ENCODE assay signal across 9 cellular contexts in the genomic region with DNA sequence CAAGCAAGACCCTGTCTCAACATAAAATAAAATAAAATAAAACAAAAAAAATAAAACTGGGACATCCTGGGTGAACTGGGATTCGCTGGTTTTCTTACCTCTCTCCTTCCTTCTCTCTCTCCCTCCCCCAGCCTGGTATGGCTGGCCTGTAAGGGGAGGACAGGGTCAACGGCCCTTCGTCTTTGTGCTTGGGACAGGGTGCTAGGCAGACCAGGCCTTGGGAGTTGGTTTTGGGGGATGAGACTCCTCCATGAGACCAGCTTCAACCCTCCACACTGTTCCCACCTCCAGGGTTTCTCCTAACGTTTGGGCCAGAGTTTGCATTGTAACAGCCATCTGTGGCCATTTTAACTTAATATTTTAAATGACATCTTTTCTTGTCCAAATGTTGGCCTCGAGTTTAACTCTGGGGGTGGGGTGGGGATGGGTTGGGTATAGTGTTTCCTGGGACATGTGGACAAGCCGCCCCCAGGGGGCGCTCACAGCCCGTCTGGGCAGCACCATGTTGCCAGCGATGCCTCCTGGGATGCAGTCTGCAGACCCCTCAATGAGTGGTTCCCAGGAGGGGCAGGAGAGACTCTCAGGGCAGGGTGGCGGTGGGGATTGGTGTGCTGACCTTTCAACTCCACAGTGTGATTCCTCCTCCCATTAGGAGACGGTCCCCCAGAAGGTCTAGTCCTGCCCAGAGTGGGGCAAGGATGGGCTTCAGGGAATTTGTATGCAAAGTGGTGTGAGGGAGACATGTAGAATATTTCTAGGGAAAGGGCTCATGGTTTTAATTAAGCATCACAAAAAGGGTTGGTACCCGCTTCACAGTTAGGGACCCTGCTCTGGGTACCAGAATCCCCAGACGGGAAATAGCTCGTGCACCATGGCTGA. TPM values are rescaled to one million over a fixed set of nuclear protein-coding genes. Genes with fewer than 3 reads are reported as not detected.
A peak's percentile ranks its signal among the peaks of the same experiment; 100 is the strongest.
DNase-seq lines count a peak whose midpoint lies in the region; ATAC-seq and TF ChIP-seq lines count a peak whose summit lies in the region.
"Had no signal": no experiment of that assay in that cellular context is flagged by ENCODE, and none has a peak within 500 bp of the region (broad histone marks: within the 10 kb centered on the region; RNA-seq: fewer than 3 reads in every experiment).

No MANE protein-coding gene starts in this region.

- peak overlapping the region; percentile 44; the same call in 1 of the 2 replicates for H2AFZ ChIP-seq in KMS-11 (ENCODE audit: low read depth)

- H3K27ac Mint-ChIP-seq in T-cell: no peak overlapping the region
- no peak overlapping the region for H3K27ac Mint-ChIP-seq in activated naive CD8-positive, alpha-beta T cell treated with anti-CD3 and anti-CD28 coated beads, Interleukin-2, amount 50 U/mL, for 24 hours
- H3K27ac Mint-ChIP-seq: activated naive CD8-positive, alpha-beta T cell had no signal

- no peak overlapping the region for H3K4me3 Mint-ChIP-seq in T-cell
- no peak overlapping the region for H3K4me3 Mint-ChIP-seq in activated naive CD8-positive, alpha-beta T cell treated with anti-CD3 and anti-CD28 coated beads, Interleukin-2, amount 50 U/mL, for 24 hours
- H3K4me3 Mint-ChIP-seq: activated naive CD8-positive, alpha-beta T cell had no signal

- H3K9ac ChIP-seq in KMS-11: no peak overlapping the region

- ATAC-seq in T-cell (replicated peaks in 1 of 4) (peak; percentile 59 to 70 (median 66)), right cardiac atrium (peak; percentile 89 to 90), HG02759 (IDR thresholded peaks at IDR 0.05; ENCODE audit: unreplicated experiment) (no peak), HG03460 (IDR thresholded peaks at IDR 0.05; ENCODE audit: unreplicated experiment) (no peak)
- ATAC-seq in activated naive CD8-positive, alpha-beta T cell treated with anti-CD3 and anti-CD28 coated beads, Interleukin-2, amount 50 U/mL, for 24 hours: peak; percentile 74

- no peak overlapping the region for H3K4me2 ChIP-seq in KMS-11

- CTCF ChIA-PET in T-cell (lab: Charles Lee): interaction anchor here (0.6 to 0.9 kb wide), 3 partner anchors 112 to 1022 kb away, joined by 3 to 4 read pairs (median 3); no protein-coding TSS in a partner anchor

- POLR2A ChIA-PET in T-cell (lab: Charles Lee): no interaction called here

- H3K36me3 Mint-ChIP-seq in T-cell: no peaks in the 10 kb centered on the region
- H3K36me3 Mint-ChIP-seq in activated naive CD8-positive, alpha-beta T cell treated with anti-CD3 and anti-CD28 coated beads, Interleukin-2, amount 50 U/mL, for 24 hours (ENCODE audit: low read depth): no peaks in the 10 kb centered on the region
- H3K36me3 Mint-ChIP-seq: activated naive CD8-positive, alpha-beta T cell had no signal

- no peaks in the 10 kb centered on the region for H3K9me3 ChIP-seq in right cardiac atrium (ENCODE audit: control insufficient read depth, low read length)

- no peak overlapping the region for H3K4me3 ChIP-seq in KMS-11 (IDR thresholded peaks at IDR 0.05; ENCODE audit: insufficient read depth, low read depth, low read length)
- no peak overlapping the region for H3K4me3 ChIP-seq in right cardiac atrium (ENCODE audit: low read length)

- no peaks in the 10 kb centered on the region for H4K20me1 ChIP-seq in KMS-11 (ENCODE audit: insufficient read depth)

- H3K27me3 ChIP-seq in KMS-11 (ENCODE audit: insufficient read depth, low read depth) (no peaks in the 10 kb centered on the region), right cardiac atrium (ENCODE audit: control insufficient read depth, insufficient read depth) (no peaks in the 10 kb centered on the region)

- WGBS in right cardiac atrium: 44% methylated on average over 14 of the region's 14 CpGs

- DNase-seq in DMS53 (lab: John Stamatoyannopoulos, UW) (peak; percentile 69), T-cell (peak; percentile 12 to 65 (median 48)), right cardiac atrium (peak; percentile 75 to 93 (median 90))
- DNase-seq in activated naive CD8-positive, alpha-beta T cell treated with anti-CD3 and anti-CD28 coated beads, Interleukin-2, amount 50 U/mL, for 24 hours: peak; percentile 72
- peak; percentile 34 to 55 for DNase-seq in stimulated activated CD4-positive, alpha-beta T cell treated with anti-CD3 and anti-CD28 coated beads, Interleukin-15, amount 100 ng/mL, for 1 hour (ENCODE audit: low read depth in 1 of 2, low spot score in 1 of 2)

- H3K9me3 Mint-ChIP-seq in T-cell: no peaks in the 10 kb centered on the region
- no peaks in the 10 kb centered on the region for H3K9me3 Mint-ChIP-seq in activated naive CD8-positive, alpha-beta T cell treated with anti-CD3 and anti-CD28 coated beads, Interleukin-2, amount 50 U/mL, for 24 hours

- peaks cover under 1 to 2% (median 1%) of the 10 kb centered on the region in 3 donors for H3K4me1 Mint-ChIP-seq in T-cell
- H3K4me1 Mint-ChIP-seq in activated naive CD8-positive, alpha-beta T cell treated with anti-CD3 and anti-CD28 coated beads, Interleukin-2, amount 50 U/mL, for 24 hours: peaks cover under 1% of the 10 kb centered on the region

- H3K27me3 Mint-ChIP-seq in T-cell: peaks cover 0 to 10% of the 10 kb centered on the region in 2 donors
- peaks cover 1% of the 10 kb centered on the region for H3K27me3 Mint-ChIP-seq in activated naive CD8-positive, alpha-beta T cell treated with anti-CD3 and anti-CD28 coated beads, Interleukin-2, amount 50 U/mL, for 24 hours

- H3K27ac ChIP-seq in KMS-11 (no peak overlapping the region), right cardiac atrium (ENCODE audit: low read length) (no peak overlapping the region)

- intact Hi-C loops in right cardiac atrium (cut with DNase I): loop anchor here (2.0 to 10.0 kb wide), 6 partner anchors 161 to 251 kb away; no protein-coding TSS in a partner anchor

- peak; percentile 87 for TF ChIP-seq CTCF in KMS-11 (conservative IDR thresholded peaks at IDR 0.05; ENCODE audit: low read depth, low read length)

- H3K4me1 ChIP-seq in KMS-11 (ENCODE audit: low read depth, poor library complexity, severe bottlenecking) (no peaks in the 10 kb centered on the region), right cardiac atrium (ENCODE audit: control insufficient read depth, insufficient read depth, low read length) (no peaks in the 10 kb centered on the region)

- no peaks in the 10 kb centered on the region for H3K79me2 ChIP-seq in KMS-11 (ENCODE audit: insufficient read depth, low read depth)

- no peaks in the 10 kb centered on the region for H3K36me3 ChIP-seq in KMS-11 (ENCODE audit: insufficient read depth)

RNA-seq across cellular contexts. Expression of gene LCTL, which starts 37.7 kb away (rescaled TPM):
- total RNA-seq in T-cell: not detected
- total RNA-seq in right cardiac atrium: not detected
- not detected for polyA plus RNA-seq in right cardiac atrium

Comparison
In these comparisons a context has a peak if more than half of its experiments do, and no peak if none do; other contexts are left out.
1. ATAC-seq: peak in T-cell (4 of 4), activated naive CD8-positive, alpha-beta T cell treated with anti-CD3 and anti-CD28 coated beads, Interleukin-2, amount 50 U/mL, for 24 hours (single experiment) and right cardiac atrium (2 of 2); none in HG02759 (single experiment) and HG03460 (single experiment).
2. Peak in every context shown above with its lines, with median percentiles within 50 percentile points of each other: DNase-seq.